Comparison of ENCODE assay signal across 11 cellular contexts in genomic region chr5:125798311-125798710, GRCh38.
DNase-seq lines count a peak whose midpoint lies in the region; ATAC-seq and TF ChIP-seq lines count a peak whose summit lies in the region.
"Had no signal": no experiment of that assay in that cellular context is flagged by ENCODE, and none has a peak within 500 bp of the region (broad histone marks: within the 10 kb centered on the region; RNA-seq: fewer than 3 reads in every experiment).

No MANE protein-coding gene starts in this region.

- ATAC-seq in GM18907 (IDR thresholded peaks at IDR 0.05; ENCODE audit: unreplicated experiment): no peak

- H3K36me3 Mint-ChIP-seq in activated T-cell treated with anti-CD3 and anti-CD28 coated beads, Interleukin-2, amount 50 U/mL, for 24 hours (ENCODE audit: low read depth): no peaks in the 10 kb centered on the region
- no peaks in the 10 kb centered on the region for H3K36me3 Mint-ChIP-seq in HFFc6 (ENCODE audit: low read depth)

- H3K9ac ChIP-seq in liver (ENCODE audit: low read depth in 1 of 2, low read length in 2 of 2): no peak overlapping the region

- TF ChIP-seq RAD21 in liver (IDR thresholded peaks at IDR 0.05): no peak

- TF ChIP-seq CTCF in LNCaP clone FGC (IDR thresholded peaks at IDR 0.05; ENCODE audit: control insufficient read depth, extremely low read depth, insufficient read depth) (no peak), liver (IDR thresholded peaks at IDR 0.05; ENCODE audit: low read depth, low read length, missing input control) (no peak), HFFc6 (IDR thresholded peaks at IDR 0.05) (no peak)

- H3K27me3 ChIP-seq in liver (ENCODE audit: control insufficient read depth in 4 of 4, insufficient read depth in 4 of 4, low read length in 3 of 4): no peaks in the 10 kb centered on the region

- no peaks in the 10 kb centered on the region for H3K4me1 ChIP-seq in liver (ENCODE audit: control insufficient read depth in 4 of 4, insufficient read depth in 4 of 4, low read length in 3 of 4)

- no peaks in the 10 kb centered on the region for H3K4me1 Mint-ChIP-seq in activated T-cell treated with anti-CD3 and anti-CD28 coated beads, Interleukin-2, amount 50 U/mL, for 24 hours (ENCODE audit: low read depth)
- H3K4me1 Mint-ChIP-seq in HFFc6 (ENCODE audit: low read depth): no peaks in the 10 kb centered on the region

- H3K27ac ChIP-seq in liver (ENCODE audit: low read depth in 1 of 2, low read length in 2 of 2): no peak overlapping the region

- H3K9me3 Mint-ChIP-seq in activated T-cell treated with anti-CD3 and anti-CD28 coated beads, Interleukin-2, amount 50 U/mL, for 24 hours: peaks cover 23% of the 10 kb centered on the region
- peaks cover 46% of the 10 kb centered on the region for H3K9me3 Mint-ChIP-seq in HFFc6

- no peak overlapping the region for H3K27ac Mint-ChIP-seq in activated T-cell treated with anti-CD3 and anti-CD28 coated beads, Interleukin-2, amount 50 U/mL, for 24 hours
- no peak overlapping the region for H3K27ac Mint-ChIP-seq in HFFc6
- H3K27ac Mint-ChIP-seq: stimulated activated naive CD8-positive, alpha-beta T cell treated with anti-CD3 and anti-CD28 coated beads, Interleukin-15, Interleukin-2, amounts not matched to agents 100 ng/mL and 50 ng/mL, for 24 hours had no signal

- DNase-seq in EL (peak; percentile 28), LNCaP clone FGC (ENCODE audit: low read depth) (peak; percentile 7), T47D (ENCODE audit: low read depth in 1 of 2, low spot score in 1 of 2) (peak; percentile 21 to 72), HFFc6 (no peak)
- DNase-seq in activated CD8-positive, alpha-beta memory T cell treated with anti-CD3 and anti-CD28 coated beads, Interleukin-2, amount 50 U/mL, for 4 hours: no peak
- DNase-seq in activated T-cell treated with anti-CD3 and anti-CD28 coated beads, Interleukin-2, amount 50 U/mL, for 24 hours: no peak
- DNase-seq: activated CD4-positive, alpha-beta T cell treated with anti-CD3 and anti-CD28 coated beads, Interleukin-2, amount 50 U/mL, for 48 hours; NCI-H187 treated with DMSO at 0.1 percent for 48 hours had no signal

- in situ Hi-C loops in T47D (cut with HindIII; ENCODE audit: low pct_unique_long_range_greater_than_20kb, low sequenced_read_pairs): no loop called here

- no peak overlapping the region for H3K4me3 ChIP-seq in LNCaP clone FGC (ENCODE audit: low read depth, low read length)
- no peak overlapping the region for H3K4me3 ChIP-seq in liver (ENCODE audit: low read depth in 1 of 3, low read length in 3 of 3)

- no peaks in the 10 kb centered on the region for H3K36me3 ChIP-seq in liver (ENCODE audit: control insufficient read depth in 4 of 4, insufficient read depth in 3 of 4, low read depth in 1 of 4, low read length in 3 of 4)

- no peak overlapping the region for H3K4me3 Mint-ChIP-seq in activated T-cell treated with anti-CD3 and anti-CD28 coated beads, Interleukin-2, amount 50 U/mL, for 24 hours
- H3K4me3 Mint-ChIP-seq in HFFc6: no peak overlapping the region
- H3K4me3 Mint-ChIP-seq: stimulated activated naive CD8-positive, alpha-beta T cell treated with anti-CD3 and anti-CD28 coated beads, Interleukin-15, Interleukin-2, amounts not matched to agents 100 ng/mL and 50 ng/mL, for 24 hours had no signal

- H3K9me3 ChIP-seq in liver (ENCODE audit: control insufficient read depth in 4 of 4, low read length in 3 of 4): no peaks in the 10 kb centered on the region

- no peaks in the 10 kb centered on the region for H3K27me3 Mint-ChIP-seq in activated T-cell treated with anti-CD3 and anti-CD28 coated beads, Interleukin-2, amount 50 U/mL, for 24 hours
- peaks cover 3% of the 10 kb centered on the region; the same call in 1 of the 2 replicates for H3K27me3 Mint-ChIP-seq in HFFc6 (ENCODE audit: insufficient read depth)
- H3K27me3 Mint-ChIP-seq: stimulated activated naive CD8-positive, alpha-beta T cell treated with anti-CD3 and anti-CD28 coated beads, Interleukin-15, Interleukin-2, amounts not matched to agents 100 ng/mL and 50 ng/mL, for 24 hours had no signal

TF ChIP-seq in liver, 16 proteins besides CTCF, POLR2A, EP300 and RAD21:
- no peak for TF ChIP-seq ZBTB33 (IDR thresholded peaks at IDR 0.05)
- TF ChIP-seq ATF3 (IDR thresholded peaks at IDR 0.05): no peak
- TF ChIP-seq YY1 (IDR thresholded peaks at IDR 0.05): no peak
- TF ChIP-seq SP1 (IDR thresholded peaks at IDR 0.05): no peak
- TF ChIP-seq REST (IDR thresholded peaks at IDR 0.05): peak; percentile 98
- no peak for TF ChIP-seq EGR1 (IDR thresholded peaks at IDR 0.05; ENCODE audit: low read depth in 2 of 2)

Comparison
In these comparisons a context has a peak if more than half of its experiments do, and no peak if none do; other contexts are left out.
1. DNase-seq: peak in EL (single experiment), LNCaP clone FGC (single experiment) and T47D (2 of 2); none in activated CD8-positive, alpha-beta memory T cell treated with anti-CD3 and anti-CD28 coated beads, Interleukin-2, amount 50 U/mL, for 4 hours (single experiment), activated T-cell treated with anti-CD3 and anti-CD28 coated beads, Interleukin-2, amount 50 U/mL, for 24 hours (single experiment) and HFFc6 (single experiment).